In the genomic region with DNA sequence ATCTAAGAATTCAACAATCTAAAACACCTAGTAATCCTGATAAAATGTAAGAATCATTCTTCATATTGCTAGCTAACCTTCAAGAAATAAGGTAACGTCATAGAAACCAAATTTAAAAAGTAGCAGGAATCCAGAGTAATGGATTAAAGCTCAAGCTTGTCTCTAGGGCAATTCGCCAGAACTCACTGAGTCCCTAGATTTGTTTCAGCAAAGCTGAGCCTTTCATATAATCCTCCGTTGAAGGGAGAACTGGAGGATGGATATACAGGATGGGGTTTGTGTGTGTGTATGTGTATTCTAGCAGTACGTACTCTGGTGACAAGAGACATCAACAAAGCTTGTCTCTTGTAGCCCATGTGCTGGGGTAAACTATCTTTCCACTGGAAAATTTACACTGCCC, we compare ENCODE assay signal across 7 cellular contexts.
"Had no signal": no experiment of that assay in that cellular context is flagged by ENCODE, and none has a peak within 500 bp of the region (broad histone marks: within the 10 kb centered on the region; RNA-seq: fewer than 3 reads in every experiment).

No MANE protein-coding gene starts in this region.

- DNase-seq: GM23248, H9, HCEC 1CT, KBM-7 had no signal

- H3K27ac ChIP-seq: GM23248, HL-60, KMS-11 had no signal

- H3K4me2 ChIP-seq: KMS-11 had no signal

- ATAC-seq: HepG2 had no signal

- H3K9ac ChIP-seq: GM23248, KMS-11 had no signal

- H3K4me3 ChIP-seq: GM23248 had no signal

- H2AFZ ChIP-seq: GM23248 had no signal
